1 cellular context compared by ENCODE assay signal in the genomic region with DNA sequence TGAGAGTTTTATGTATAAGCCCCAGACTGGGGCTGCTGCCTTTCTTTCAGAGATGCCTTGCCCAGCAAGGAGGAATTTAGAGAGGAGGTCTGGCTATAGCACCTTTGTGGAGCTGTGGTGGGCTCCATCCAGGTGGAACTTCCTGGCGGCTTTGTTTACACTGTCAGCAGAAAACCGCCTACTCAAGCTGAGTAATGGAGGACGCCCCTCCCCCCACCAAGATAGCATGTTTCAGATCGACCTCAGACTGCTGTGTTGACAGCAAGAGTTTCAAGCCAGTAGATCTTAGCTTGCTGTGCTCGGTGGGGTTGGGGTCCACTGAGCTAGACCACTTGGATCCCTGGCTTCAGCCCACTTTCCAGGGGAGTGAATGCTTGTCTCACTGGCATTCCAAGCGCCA.
TF ChIP-seq lines count a peak whose summit lies in the region.

No MANE protein-coding gene starts in this region.

TF ChIP-seq in H1, 55 proteins besides CTCF, POLR2A, EP300 and RAD21 (continued from another document):
- TF ChIP-seq, protein P1, sequence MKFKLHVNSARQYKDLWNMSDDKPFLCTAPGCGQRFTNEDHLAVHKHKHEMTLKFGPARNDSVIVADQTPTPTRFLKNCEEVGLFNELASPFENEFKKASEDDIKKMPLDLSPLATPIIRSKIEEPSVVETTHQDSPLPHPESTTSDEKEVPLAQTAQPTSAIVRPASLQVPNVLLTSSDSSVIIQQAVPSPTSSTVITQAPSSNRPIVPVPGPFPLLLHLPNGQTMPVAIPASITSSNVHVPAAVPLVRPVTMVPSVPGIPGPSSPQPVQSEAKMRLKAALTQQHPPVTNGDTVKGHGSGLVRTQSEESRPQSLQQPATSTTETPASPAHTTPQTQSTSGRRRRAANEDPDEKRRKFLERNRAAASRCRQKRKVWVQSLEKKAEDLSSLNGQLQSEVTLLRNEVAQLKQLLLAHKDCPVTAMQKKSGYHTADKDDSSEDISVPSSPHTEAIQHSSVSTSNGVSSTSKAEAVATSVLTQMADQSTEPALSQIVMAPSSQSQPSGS (IDR thresholded peaks at IDR 0.05; ENCODE audit: low read length), result no peak
- TF ChIP-seq TBP (IDR thresholded peaks at IDR 0.05; ENCODE audit: low read depth, low read length), result no peak
- 0 out of 2 replicates have a peak, but pooled peaks have one; percentile 45 for TF ChIP-seq YY1 (IDR thresholded peaks at IDR 0.05; ENCODE audit: low read depth, low read length)
- TF ChIP-seq MAFK (IDR thresholded peaks at IDR 0.05; ENCODE audit: low read depth, low read length), result peak; percentile 64; the same call in 1 of the 2 replicates
